In genomic region chr4:76821661-76822060, GRCh38 we compare ENCODE assay signal across 25 cellular contexts.
A peak's percentile ranks its signal among the peaks of the same experiment; 100 is the strongest.
DNase-seq lines count a peak whose midpoint lies in the region; ATAC-seq and TF ChIP-seq lines count a peak whose summit lies in the region.
"Had no signal": no experiment of that assay in that cellular context is flagged by ENCODE, and none has a peak within 500 bp of the region (broad histone marks: within the 10 kb centered on the region; RNA-seq: fewer than 3 reads in every experiment).

No MANE protein-coding gene starts in this region.

- H3K27ac ChIP-seq in fibroblast of lung (ENCODE audit: insufficient read depth, low read length) (no peak overlapping the region), breast epithelium (no peak overlapping the region)
- H3K27ac ChIP-seq: epithelial cell of prostate, right atrium auricular region, stomach, upper lobe of right lung had no signal

- intact Hi-C loops in sciatic nerve (cut with DNase I), result no loop called here
- intact Hi-C loops in breast epithelium (cut with DNase I; ENCODE audit: low total_unique reads), result no loop called here

- no peaks in the 10 kb centered on the region for H3K36me3 ChIP-seq in fibroblast of lung (ENCODE audit: control insufficient read depth, insufficient read depth, low read length)
- no peaks in the 10 kb centered on the region for H3K36me3 ChIP-seq in breast epithelium
- H3K36me3 ChIP-seq: pancreas, right atrium auricular region, stomach, upper lobe of right lung had no signal

- H3K4me1 ChIP-seq in fibroblast of lung (ENCODE audit: control insufficient read depth, extremely low read depth, insufficient read depth, low read length) (no peaks in the 10 kb centered on the region), breast epithelium (no peaks in the 10 kb centered on the region)
- H3K4me1 ChIP-seq: pancreas, right atrium auricular region, stomach, upper lobe of right lung had no signal

- no peaks in the 10 kb centered on the region for H3K9me3 ChIP-seq in fibroblast of lung (ENCODE audit: control insufficient read depth, insufficient read depth, low read depth, low read length)
- H3K9me3 ChIP-seq in breast epithelium, result no peaks in the 10 kb centered on the region
- H3K9me3 ChIP-seq: pancreas, right atrium auricular region, stomach, upper lobe of right lung had no signal

- H3K9ac ChIP-seq in fibroblast of lung (ENCODE audit: insufficient read depth, low read length), result no peak overlapping the region

- ATAC-seq in sciatic nerve (peak; percentile 89), HG03025 (IDR thresholded peaks at IDR 0.05; ENCODE audit: low FRiP score, unreplicated experiment) (no peak)
- ATAC-seq: GM23338; naive thymus-derived CD8-positive, alpha-beta T cell; pancreas; upper lobe of right lung had no signal

- no peaks in the 10 kb centered on the region for H3K79me2 ChIP-seq in fibroblast of lung (ENCODE audit: control insufficient read depth, insufficient read depth, low read length)

- DNase-seq in AG09319 (ENCODE audit: extremely low read depth, low read depth), result peak; percentile 72
- DNase-seq in HCEC 1CT, result peak; percentile 3
- DNase-seq in fibroblast of lung (ENCODE audit: low read depth in 2 of 2), result peak; percentile 76 to 81
- no peak for DNase-seq in sciatic nerve (ENCODE audit: low spot score)
- DNase-seq in breast epithelium (ENCODE audit: low spot score in 2 of 2), result no peak
- no peak for DNase-seq in NCI-H2171 (lab: John Stamatoyannopoulos, UW)
- DNase-seq: activated B cell treated with CpG ODN at 0.5 μM for 24 hours; activated CD4-positive, alpha-beta T cell treated with anti-CD3 and anti-CD28 coated beads, Interleukin-2, amount 50 U/mL, for 4 hours; activated effector memory CD4-positive, alpha-beta T cell treated with Interleukin-2 at 50 U/mL for 16 hours; caudate nucleus; DMS79 treated with DMSO at 0.1 percent for 48 hours; kidney glomerular epithelial cell; naive thymus-derived CD8-positive, alpha-beta T cell; NCI-H1048; NCI-H1930; NCI-H226; NCI-H774; pancreas; stomach; T-helper 9 cell; upper lobe of right lung had no signal

- H4K20me1 ChIP-seq in fibroblast of lung (ENCODE audit: control insufficient read depth, extremely low read depth, insufficient read depth, low read length), result no peaks in the 10 kb centered on the region

- peak overlapping the region; percentile 15 for H3K4me2 ChIP-seq in fibroblast of lung (ENCODE audit: extremely low read depth, insufficient read depth, low read length)
- H3K4me2 ChIP-seq: GM23338 had no signal

- no peaks in the 10 kb centered on the region for H3K27me3 ChIP-seq in fibroblast of lung (ENCODE audit: control insufficient read depth, insufficient read depth, low read length)
- no peaks in the 10 kb centered on the region for H3K27me3 ChIP-seq in breast epithelium
- H3K27me3 ChIP-seq: pancreas, right atrium auricular region, stomach, upper lobe of right lung had no signal

- no peak overlapping the region for H3K4me3 ChIP-seq in fibroblast of lung (replicated peaks in 1 of 4; ENCODE audit: control extremely low read depth in 1 of 4, insufficient read depth in 1 of 4, low read depth in 3 of 4, low read length in 4 of 4)
- H3K4me3 ChIP-seq in breast epithelium, result no peak overlapping the region
- H3K4me3 ChIP-seq: GM23338, pancreas, right atrium auricular region, stomach, upper lobe of right lung had no signal

- no peak for TF ChIP-seq POLR2A in breast epithelium (IDR thresholded peaks at IDR 0.05)

- no peak for TF ChIP-seq CTCF in AG09319 (IDR thresholded peaks at IDR 0.05; ENCODE audit: low read depth, low read length)
- no peak for TF ChIP-seq CTCF in fibroblast of lung (conservative IDR thresholded peaks at IDR 0.05 in 1 of 2, IDR thresholded peaks at IDR 0.05 in 1 of 2; ENCODE audit: low read depth in 1 of 2, low read length in 2 of 2)
- no peak for TF ChIP-seq CTCF in breast epithelium (IDR thresholded peaks at IDR 0.05)

- H2AFZ ChIP-seq in fibroblast of lung (ENCODE audit: low read length), result no peak overlapping the region
- H2AFZ ChIP-seq: GM23338 had no signal

Comparison
In these comparisons a context has a peak if more than half of its experiments do, and no peak if none do; other contexts are left out.
1. DNase-seq: peak in AG09319 (single experiment), HCEC 1CT (single experiment) and fibroblast of lung (2 of 2); none in sciatic nerve (single experiment), breast epithelium (0 of 2) and NCI-H2171 (single experiment).